ENCODE assay signal across 8 cellular contexts in genomic region chr4:101347267-101347556, GRCh38. TPM values are rescaled to one million over a fixed set of nuclear protein-coding genes. Genes with fewer than 3 reads are reported as not detected.
A peak's percentile ranks its signal among the peaks of the same experiment; 100 is the strongest.
DNase-seq lines count a peak whose midpoint lies in the region; ATAC-seq, FAIRE-seq and TF ChIP-seq lines count a peak whose summit lies in the region.

PPP3CA (minus strand) TSS chr4:101347526.

- peak within 1 kb of the TSS; percentile 86 to 89 for H3K4me3 ChIP-seq in prostate gland

- H3K9me3 ChIP-seq in prostate gland, result no peaks in the 10 kb centered on the region

- under 1% methylated on average over 22 of the region's 41 CpGs for WGBS in prostate gland

- peak; percentile 33 for TF ChIP-seq POLR2A in prostate gland (IDR thresholded peaks at IDR 0.05)

- H3K36me3 ChIP-seq in prostate gland, result no peaks in the 10 kb centered on the region

- peak within 1 kb of the TSS; percentile 96 for H3K27ac ChIP-seq in VCaP
- peak within 1 kb of the TSS; percentile 91 to 95 for H3K27ac ChIP-seq in prostate gland

- no peaks in the 10 kb centered on the region for H3K27me3 ChIP-seq in prostate gland (replicated peaks; ENCODE audit: insufficient read depth)

- peak; percentile 14 for ATAC-seq in HG02588 (IDR thresholded peaks at IDR 0.05; ENCODE audit: unreplicated experiment)

- intact Hi-C loops in prostate gland (cut with DNase I), result loop anchor here (5.0 to 10.0 kb wide), 3 partner anchors 132 to 1252 kb away; no protein-coding TSS in a partner anchor

- H3K4me1 ChIP-seq in prostate gland (replicated peaks), result peaks cover 4% of the 10 kb centered on the region

- no peak for TF ChIP-seq CTCF in VCaP (conservative IDR thresholded peaks at IDR 0.05)
- no peak for TF ChIP-seq CTCF in prostate gland (IDR thresholded peaks at IDR 0.05)

- DNase-seq in GM18507 (ENCODE audit: extremely low spot score, insufficient read length, low read depth) (peak; percentile 2), glomerular endothelial cell (ENCODE audit: extremely low read depth, low read depth, low spot score) (no peak), prostate gland (ENCODE audit: low spot score) (no peak), NCI-H69 (lab: John Stamatoyannopoulos, UW) (no peak), COR-L47 (lab: John Stamatoyannopoulos, UW) (no peak), glomerular visceral epithelial cell (ENCODE audit: extremely low spot score) (no peak)

- no peak for FAIRE-seq in GM18507 (lab: Jason Lieb, UNC)

RNA-seq across cellular contexts. Expression of gene PPP3CA, which starts in this region (rescaled TPM):
- total RNA-seq in glomerular endothelial cell, result 28.4 and 44.5 TPM in 2 replicates
- total RNA-seq in prostate gland, result 100 to 1,000 TPM in 1 of 2 donors, 10 to 100 TPM in 1; 71.3 to 142 TPM
